ENCODE assay signal across 9 cellular contexts in the genomic region with DNA sequence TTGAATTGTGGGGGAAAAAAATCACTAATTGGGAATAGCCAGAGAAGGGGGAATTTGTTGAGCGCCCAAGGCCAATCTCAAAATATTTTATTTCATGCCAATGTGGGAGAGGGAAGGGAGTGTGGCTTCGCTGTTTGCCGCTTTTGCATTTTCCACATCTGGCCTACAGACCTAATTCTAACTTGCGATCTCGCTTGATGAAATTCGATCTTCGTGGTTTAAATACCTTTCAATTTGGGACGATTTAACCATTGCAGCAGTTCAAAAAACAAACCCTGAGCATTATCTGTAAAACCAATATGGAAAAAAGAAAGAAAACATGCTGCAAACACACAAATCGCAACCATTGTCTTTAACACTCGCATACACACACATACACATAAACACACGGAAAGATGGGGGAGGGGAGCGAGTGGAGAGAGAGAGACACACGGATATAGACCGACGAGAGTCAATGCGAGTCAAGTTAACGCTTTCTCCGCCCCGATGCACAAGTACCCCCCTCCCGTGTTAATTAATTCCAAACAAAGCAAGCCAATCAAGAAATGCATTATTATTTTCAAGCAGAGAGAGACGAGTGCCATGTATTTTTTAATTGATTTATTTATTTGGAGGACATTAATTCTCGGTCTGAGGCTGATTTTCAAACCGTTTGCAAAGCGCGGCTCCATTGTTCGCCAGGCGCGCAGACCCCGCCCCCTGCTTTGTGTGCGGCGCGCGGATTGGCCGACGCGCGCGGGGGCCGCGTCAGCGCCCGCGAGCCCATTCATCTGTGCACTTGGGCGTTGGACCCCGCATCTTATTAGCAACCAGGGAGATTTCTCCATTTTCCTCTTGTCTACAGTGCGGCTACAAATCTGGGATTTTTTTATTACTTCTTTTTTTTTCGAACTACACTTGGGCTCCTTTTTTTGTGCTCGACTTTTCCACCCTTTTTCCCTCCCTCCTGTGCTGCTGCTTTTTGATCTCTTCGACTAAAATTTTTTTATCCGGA. TPM values are rescaled to one million over a fixed set of nuclear protein-coding genes. Genes with fewer than 3 reads are reported as not detected.
DNase-seq lines count a peak whose midpoint lies in the region; FAIRE-seq and TF ChIP-seq lines count a peak whose summit lies in the region.
"Had no signal": no experiment of that assay in that cellular context is flagged by ENCODE, and none has a peak within 500 bp of the region (broad histone marks: within the 10 kb centered on the region; RNA-seq: fewer than 3 reads in every experiment).

A gene with protein sequence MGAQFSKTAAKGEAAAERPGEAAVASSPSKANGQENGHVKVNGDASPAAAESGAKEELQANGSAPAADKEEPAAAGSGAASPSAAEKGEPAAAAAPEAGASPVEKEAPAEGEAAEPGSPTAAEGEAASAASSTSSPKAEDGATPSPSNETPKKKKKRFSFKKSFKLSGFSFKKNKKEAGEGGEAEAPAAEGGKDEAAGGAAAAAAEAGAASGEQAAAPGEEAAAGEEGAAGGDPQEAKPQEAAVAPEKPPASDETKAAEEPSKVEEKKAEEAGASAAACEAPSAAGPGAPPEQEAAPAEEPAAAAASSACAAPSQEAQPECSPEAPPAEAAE (plus strand): TSS at position 775 of the 994 bp plus-strand sequence. CDS start 401 bp downstream, outside the sequence.

- H3K4me3 Mint-ChIP-seq in brain = no peak within 1 kb of the TSS

- no peaks in the 10 kb centered on the region for H3K27me3 ChIP-seq in prostate gland (replicated peaks; ENCODE audit: insufficient read depth)

- intact Hi-C loops in prostate gland (cut with DNase I) = loop anchor here (5.0 to 10.0 kb wide), 2 partner anchors 442 to 1075 kb away; no protein-coding TSS in a partner anchor

- no peak for TF ChIP-seq CTCF in LNCaP clone FGC (IDR thresholded peaks at IDR 0.05; ENCODE audit: control insufficient read depth, extremely low read depth, insufficient read depth)
- TF ChIP-seq CTCF in brain (conservative IDR thresholded peaks at IDR 0.05) = no peak
- no peak for TF ChIP-seq CTCF in prostate gland (IDR thresholded peaks at IDR 0.05)

- no peaks in the 10 kb centered on the region for H3K4me1 ChIP-seq in prostate gland (replicated peaks)

- no peaks in the 10 kb centered on the region for H3K9me3 ChIP-seq in prostate gland

- H3K27ac ChIP-seq in prostate gland = peak within 1 kb of the TSS; percentile 90 to 94

- H3K27ac Mint-ChIP-seq in brain = no peak within 1 kb of the TSS

- FAIRE-seq in RCC 7860 (lab: Jason Lieb, UNC) = no peak

- peak; percentile 4 to 21 for DNase-seq in activated CD4-positive, alpha-beta T cell treated with anti-CD3 and anti-CD28 coated beads for 4 hours
- DNase-seq in activated CD4-positive, alpha-beta T cell treated with anti-CD3 and anti-CD28 coated beads for 1 hour = no peak
- DNase-seq in H4 (ENCODE audit: low spot score) (peak; percentile 73), LNCaP clone FGC (ENCODE audit: low read depth) (no peak), RCC 7860 (ENCODE audit: low spot score) (peak; percentile 68), hippocampal formation (lab: John Stamatoyannopoulos, UW) (peak; percentile 76 to 80), prostate gland (ENCODE audit: low spot score) (peak; percentile 84)
- DNase-seq: DND-41 had no signal

- peaks cover 39% of the 10 kb centered on the region for H3K4me1 Mint-ChIP-seq in brain

- under 1% methylated on average over 50 of the region's 50 CpGs for WGBS in prostate gland

- peaks cover 0 to 13% (median 4%) of the 10 kb centered on the region in 5 experiments for H3K9me3 Mint-ChIP-seq in brain

- peaks cover 25% of the 10 kb centered on the region for H3K36me3 Mint-ChIP-seq in brain

- no peaks in the 10 kb centered on the region for H3K36me3 ChIP-seq in prostate gland

- peak; percentile 89 for TF ChIP-seq POLR2A in prostate gland (IDR thresholded peaks at IDR 0.05)

- peaks cover 14% of the 10 kb centered on the region for H3K27me3 Mint-ChIP-seq in brain

- H3K4me3 ChIP-seq in LNCaP clone FGC (ENCODE audit: low read depth, low read length) = peak within 1 kb of the TSS; percentile 97
- H3K4me3 ChIP-seq in prostate gland = peak within 1 kb of the TSS; percentile 68 to 72

RNA-seq across cellular contexts. Expression of the gene that starts here (rescaled TPM):
- total RNA-seq in H4 (2014; rRNA removed; shearing (Covaris generic)) = 46.5 and 52.2 TPM in 2 replicates
- 150 TPM for polyA plus RNA-seq in brain (ENCODE audit: insufficient read depth, low read depth, low replicate concordance)
- 100 to 1,000 TPM in 1 of 2 donors, 10 to 100 TPM in 1; 96.2 to 190 TPM for total RNA-seq in prostate gland

Comparison
In these comparisons a context has a peak if more than half of its experiments do, and no peak if none do; other contexts are left out.
1. DNase-seq: peak in activated CD4-positive, alpha-beta T cell treated with anti-CD3 and anti-CD28 coated beads for 4 hours (2 of 2), H4 (single experiment), RCC 7860 (single experiment), hippocampal formation (2 of 2) and prostate gland (single experiment); none in activated CD4-positive, alpha-beta T cell treated with anti-CD3 and anti-CD28 coated beads for 1 hour (single experiment) and LNCaP clone FGC (single experiment).